ENCODE assay signal across 1 cellular context in genomic region chr10:45347464-45347863, GRCh38. TPM values are rescaled to one million over a fixed set of nuclear protein-coding genes. Genes with fewer than 3 reads are reported as not detected.
"Had no signal": no experiment of that assay in that cellular context is flagged by ENCODE, and none has a peak within 500 bp of the region (broad histone marks: within the 10 kb centered on the region; RNA-seq: fewer than 3 reads in every experiment).

No MANE protein-coding gene starts in this region.

RNA-seq across cellular contexts. Expression of gene ALOX5, which starts 26.6 kb away (rescaled TPM):
- total RNA-seq: G401 had no signal

RNA-seq across cellular contexts. Expression of gene OR13A1, which starts 32.1 kb away (rescaled TPM):
- total RNA-seq: G401 had no signal
